ENCODE assay signal across 1 cellular context in the genomic region with DNA sequence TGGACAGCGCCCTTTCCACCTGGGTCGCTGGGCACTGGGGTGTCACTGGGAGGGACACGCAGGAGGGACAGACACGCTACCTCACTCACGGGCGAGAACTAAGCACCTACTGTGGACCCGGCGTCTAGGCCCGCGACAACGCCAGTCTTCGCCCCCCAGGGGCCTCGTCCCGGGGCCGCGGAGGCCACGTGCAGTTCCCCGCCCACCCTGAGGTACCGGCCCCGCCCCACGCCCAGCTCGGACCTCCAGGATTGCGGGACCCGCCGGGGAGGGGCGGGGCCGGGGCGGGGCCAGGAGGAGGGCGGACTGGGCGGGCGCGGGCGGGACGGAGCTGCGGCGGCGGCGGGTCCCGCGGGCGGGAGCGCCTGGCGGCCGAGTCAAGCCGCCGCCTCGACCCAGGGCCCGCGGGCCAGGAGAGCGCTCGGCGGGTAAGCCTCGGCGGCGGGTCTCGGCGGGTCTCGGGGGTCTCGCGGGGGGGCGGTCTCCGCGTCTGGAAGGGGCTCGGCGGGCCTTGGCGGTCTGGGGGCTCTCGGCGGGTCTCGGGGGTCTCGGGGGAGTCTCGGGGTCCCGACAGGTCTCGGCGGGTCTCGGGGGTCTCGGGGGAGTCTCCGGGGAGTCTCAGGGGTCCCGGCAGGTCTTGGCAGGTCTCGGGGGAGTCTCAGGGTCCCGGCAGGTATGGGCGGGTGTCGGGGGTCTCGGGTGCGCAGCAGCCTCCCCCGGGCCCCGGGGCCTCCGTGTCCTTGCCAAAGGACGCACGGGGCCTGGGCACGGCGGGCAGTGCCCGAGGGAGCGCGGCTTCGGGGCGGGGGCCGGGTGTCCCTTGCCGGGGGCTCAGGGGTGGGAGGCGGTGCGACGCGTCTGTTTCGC.
A peak's percentile ranks its signal among the peaks of the same experiment; 100 is the strongest.
TF ChIP-seq lines count a peak whose summit lies in the region.

A gene with protein sequence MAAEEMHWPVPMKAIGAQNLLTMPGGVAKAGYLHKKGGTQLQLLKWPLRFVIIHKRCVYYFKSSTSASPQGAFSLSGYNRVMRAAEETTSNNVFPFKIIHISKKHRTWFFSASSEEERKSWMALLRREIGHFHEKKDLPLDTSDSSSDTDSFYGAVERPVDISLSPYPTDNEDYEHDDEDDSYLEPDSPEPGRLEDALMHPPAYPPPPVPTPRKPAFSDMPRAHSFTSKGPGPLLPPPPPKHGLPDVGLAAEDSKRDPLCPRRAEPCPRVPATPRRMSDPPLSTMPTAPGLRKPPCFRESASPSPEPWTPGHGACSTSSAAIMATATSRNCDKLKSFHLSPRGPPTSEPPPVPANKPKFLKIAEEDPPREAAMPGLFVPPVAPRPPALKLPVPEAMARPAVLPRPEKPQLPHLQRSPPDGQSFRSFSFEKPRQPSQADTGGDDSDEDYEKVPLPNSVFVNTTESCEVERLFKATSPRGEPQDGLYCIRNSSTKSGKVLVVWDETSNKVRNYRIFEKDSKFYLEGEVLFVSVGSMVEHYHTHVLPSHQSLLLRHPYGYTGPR (plus strand): TSS at position 375 of the 867 bp plus-strand sequence. CDS start 27,533 bp downstream, outside the sequence.

TF ChIP-seq in GM12878, 131 proteins besides CTCF, POLR2A, EP300 and RAD21 (continued from another document):
- TF ChIP-seq MTA2 (IDR thresholded peaks at IDR 0.05; ENCODE audit: low read depth) (no peak), ZBED1 (IDR thresholded peaks at IDR 0.05; ENCODE audit: borderline replicate concordance) (no peak), EGR1 (IDR thresholded peaks at IDR 0.05; ENCODE audit: borderline replicate concordance in 1 of 2, low read depth in 2 of 2, low read length in 2 of 2) (peak in 1 of 2 experiments; percentile 44; a peak in 1 of 3 replicates), MYB (IDR thresholded peaks at IDR 0.05; ENCODE audit: borderline replicate concordance, low read depth, low read length) (no peak)
- TF ChIP-seq, protein P1, sequence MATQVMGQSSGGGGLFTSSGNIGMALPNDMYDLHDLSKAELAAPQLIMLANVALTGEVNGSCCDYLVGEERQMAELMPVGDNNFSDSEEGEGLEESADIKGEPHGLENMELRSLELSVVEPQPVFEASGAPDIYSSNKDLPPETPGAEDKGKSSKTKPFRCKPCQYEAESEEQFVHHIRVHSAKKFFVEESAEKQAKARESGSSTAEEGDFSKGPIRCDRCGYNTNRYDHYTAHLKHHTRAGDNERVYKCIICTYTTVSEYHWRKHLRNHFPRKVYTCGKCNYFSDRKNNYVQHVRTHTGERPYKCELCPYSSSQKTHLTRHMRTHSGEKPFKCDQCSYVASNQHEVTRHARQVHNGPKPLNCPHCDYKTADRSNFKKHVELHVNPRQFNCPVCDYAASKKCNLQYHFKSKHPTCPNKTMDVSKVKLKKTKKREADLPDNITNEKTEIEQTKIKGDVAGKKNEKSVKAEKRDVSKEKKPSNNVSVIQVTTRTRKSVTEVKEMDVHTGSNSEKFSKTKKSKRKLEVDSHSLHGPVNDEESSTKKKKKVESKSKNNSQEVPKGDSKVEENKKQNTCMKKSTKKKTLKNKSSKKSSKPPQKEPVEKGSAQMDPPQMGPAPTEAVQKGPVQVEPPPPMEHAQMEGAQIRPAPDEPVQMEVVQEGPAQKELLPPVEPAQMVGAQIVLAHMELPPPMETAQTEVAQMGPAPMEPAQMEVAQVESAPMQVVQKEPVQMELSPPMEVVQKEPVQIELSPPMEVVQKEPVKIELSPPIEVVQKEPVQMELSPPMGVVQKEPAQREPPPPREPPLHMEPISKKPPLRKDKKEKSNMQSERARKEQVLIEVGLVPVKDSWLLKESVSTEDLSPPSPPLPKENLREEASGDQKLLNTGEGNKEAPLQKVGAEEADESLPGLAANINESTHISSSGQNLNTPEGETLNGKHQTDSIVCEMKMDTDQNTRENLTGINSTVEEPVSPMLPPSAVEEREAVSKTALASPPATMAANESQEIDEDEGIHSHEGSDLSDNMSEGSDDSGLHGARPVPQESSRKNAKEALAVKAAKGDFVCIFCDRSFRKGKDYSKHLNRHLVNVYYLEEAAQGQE (IDR thresholded peaks at IDR 0.05; ENCODE audit: low read depth, low read length) = no peak
- TF ChIP-seq, protein P2, sequence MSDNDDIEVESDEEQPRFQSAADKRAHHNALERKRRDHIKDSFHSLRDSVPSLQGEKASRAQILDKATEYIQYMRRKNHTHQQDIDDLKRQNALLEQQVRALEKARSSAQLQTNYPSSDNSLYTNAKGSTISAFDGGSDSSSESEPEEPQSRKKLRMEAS (IDR thresholded peaks at IDR 0.05; ENCODE audit: low read depth, low read length) = peak; percentile 74; the same call in 1 of the 2 replicates
- TF ChIP-seq, protein P3, sequence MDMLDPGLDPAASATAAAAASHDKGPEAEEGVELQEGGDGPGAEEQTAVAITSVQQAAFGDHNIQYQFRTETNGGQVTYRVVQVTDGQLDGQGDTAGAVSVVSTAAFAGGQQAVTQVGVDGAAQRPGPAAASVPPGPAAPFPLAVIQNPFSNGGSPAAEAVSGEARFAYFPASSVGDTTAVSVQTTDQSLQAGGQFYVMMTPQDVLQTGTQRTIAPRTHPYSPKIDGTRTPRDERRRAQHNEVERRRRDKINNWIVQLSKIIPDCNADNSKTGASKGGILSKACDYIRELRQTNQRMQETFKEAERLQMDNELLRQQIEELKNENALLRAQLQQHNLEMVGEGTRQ (IDR thresholded peaks at IDR 0.05; ENCODE audit: borderline replicate concordance, low read depth, low read length) = no peak
